16 cellular contexts compared by ENCODE assay signal in genomic region chr4:183165371-183165770, GRCh38.
DNase-seq lines count a peak whose midpoint lies in the region; ATAC-seq and TF ChIP-seq lines count a peak whose summit lies in the region.
"Had no signal": no experiment of that assay in that cellular context is flagged by ENCODE, and none has a peak within 500 bp of the region (broad histone marks: within the 10 kb centered on the region; RNA-seq: fewer than 3 reads in every experiment).

No MANE protein-coding gene starts in this region.

- no peaks in the 10 kb centered on the region for H3K27me3 ChIP-seq in effector memory CD4-positive, alpha-beta T cell (replicated peaks; ENCODE audit: control insufficient read depth, insufficient read depth, low read length, poor library complexity, severe bottlenecking)
- no peaks in the 10 kb centered on the region for H3K27me3 ChIP-seq in body of pancreas
- H3K27me3 ChIP-seq: neutrophil, suprapubic skin had no signal

- no peaks in the 10 kb centered on the region for H3K4me1 ChIP-seq in effector memory CD4-positive, alpha-beta T cell (ENCODE audit: control insufficient read depth, insufficient read depth, low read length, poor library complexity, severe bottlenecking)
- H3K4me1 ChIP-seq in body of pancreas = peaks cover 12% of the 10 kb centered on the region

- peak overlapping the region; percentile 8 for H3K4me3 ChIP-seq in SK-N-MC
- no peak overlapping the region for H3K4me3 ChIP-seq in fibroblast of villous mesenchyme (ENCODE audit: low read depth, low read length)
- no peak overlapping the region for H3K4me3 ChIP-seq in effector memory CD4-positive, alpha-beta T cell (ENCODE audit: insufficient read depth, low read depth, low read length, poor library complexity, severe bottlenecking)
- no peak overlapping the region for H3K4me3 ChIP-seq in body of pancreas
- H3K4me3 ChIP-seq: suprapubic skin had no signal

- no peaks in the 10 kb centered on the region for H3K9me3 ChIP-seq in SK-N-MC (ENCODE audit: low read depth, low read length)
- no peaks in the 10 kb centered on the region for H3K9me3 ChIP-seq in effector memory CD4-positive, alpha-beta T cell (ENCODE audit: control insufficient read depth, low read length)
- no peaks in the 10 kb centered on the region for H3K9me3 ChIP-seq in body of pancreas
- H3K9me3 ChIP-seq: neutrophil, suprapubic skin had no signal

- peak overlapping the region; percentile 2 for H3K27ac ChIP-seq in SK-N-MC
- H3K27ac ChIP-seq in effector memory CD4-positive, alpha-beta T cell (ENCODE audit: insufficient read depth, low read length, poor library complexity, severe bottlenecking) = no peak overlapping the region
- H3K27ac ChIP-seq in body of pancreas = peak overlapping the region in 1 of 4 donors; percentile 4
- H3K27ac ChIP-seq: neutrophil, suprapubic skin, WERI-Rb-1 had no signal

- WGBS in body of pancreas, 2 donors = 43 to 49% methylated on average over 1 of the region's 1 CpG

- DNase-seq in COLO829 (ENCODE audit: low spot score) (peak; percentile 26), SK-N-MC (ENCODE audit: low read depth, low spot score) (no peak), fibroblast of villous mesenchyme (ENCODE audit: low read depth) (peak; percentile 45), renal cortical epithelial cell (ENCODE audit: low read depth) (peak; percentile 58), DMS 273 treated with DMSO at 0.1 percent for 48 hours (lab: John Stamatoyannopoulos, UW) (no peak), NCI-H187 (lab: John Stamatoyannopoulos, UW) (no peak), body of pancreas (no peak)
- no peak for DNase-seq in effector memory CD4-positive, alpha-beta T cell
- DNase-seq: activated CD8-positive, alpha-beta memory T cell treated with anti-CD3 and anti-CD28 coated beads, Interleukin-2, amount 10 ng/mL, durations not matched to agents 7 days and 5 days; activated naive CD4-positive, alpha-beta T cell treated with anti-CD3 and anti-CD28 coated beads, Interleukin-2, amount 50 U/mL, for 16 hours; C1 segment of cervical spinal cord; NCI-H1417 treated with DMSO at 0.1 percent for 48 hours; NCI-H446; WERI-Rb-1 had no signal

- no peak for TF ChIP-seq POLR2A in body of pancreas (IDR thresholded peaks at IDR 0.05)

- no peak overlapping the region for H3K9ac ChIP-seq in SK-N-MC (ENCODE audit: insufficient read length)

- intact Hi-C loops in body of pancreas (cut with DNase I) = no loop called here

- no peak for TF ChIP-seq CTCF in fibroblast of villous mesenchyme (IDR thresholded peaks at IDR 0.05; ENCODE audit: insufficient read depth, low read depth, low read length)
- no peak for TF ChIP-seq CTCF in body of pancreas (IDR thresholded peaks at IDR 0.05)

- H3K36me3 ChIP-seq in SK-N-MC (ENCODE audit: insufficient read depth, low read length) (no peaks in the 10 kb centered on the region), body of pancreas (replicated peaks in 1 of 2; ENCODE audit: insufficient read depth in 1 of 2, low read depth in 2 of 2) (no peaks in the 10 kb centered on the region)
- no peaks in the 10 kb centered on the region for H3K36me3 ChIP-seq in effector memory CD4-positive, alpha-beta T cell (ENCODE audit: control insufficient read depth, insufficient read depth, low read length)
- H3K36me3 ChIP-seq: neutrophil, suprapubic skin, WERI-Rb-1 had no signal

- ATAC-seq in body of pancreas = no peak
- ATAC-seq: activated CD8-positive, alpha-beta memory T cell treated with anti-CD3 and anti-CD28 coated beads, Interleukin-2, amount 10 ng/mL, durations not matched to agents 7 days and 5 days had no signal

Comparison
In these comparisons a context has a peak if more than half of its experiments do, and no peak if none do; other contexts are left out.
1. DNase-seq: peak in COLO829 (single experiment), fibroblast of villous mesenchyme (single experiment) and renal cortical epithelial cell (single experiment); none in SK-N-MC (single experiment), effector memory CD4-positive, alpha-beta T cell (0 of 3), DMS 273 treated with DMSO at 0.1 percent for 48 hours (single experiment), NCI-H187 (0 of 2) and body of pancreas (0 of 4).